7 cellular contexts compared by ENCODE assay signal in genomic region chr4:37825943-37826281, GRCh38. TPM values are rescaled to one million over a fixed set of nuclear protein-coding genes. Genes with fewer than 3 reads are reported as not detected.
DNase-seq lines count a peak whose midpoint lies in the region; ATAC-seq and TF ChIP-seq lines count a peak whose summit lies in the region.

No MANE protein-coding gene starts in this region.

- no peaks in the 10 kb centered on the region for H3K27me3 ChIP-seq in testis

- TF ChIP-seq CTCF in brain (conservative IDR thresholded peaks at IDR 0.05) (no peak), testis (IDR thresholded peaks at IDR 0.05) (no peak)

- WGBS in testis, 2 donors: 0 to 1% methylated on average over 14 of the region's 14 CpGs

- H3K36me3 Mint-ChIP-seq in brain: peaks cover 15% of the 10 kb centered on the region

- peak overlapping the region; percentile 78 to 88 for H3K27ac ChIP-seq in testis

- DNase-seq in NOMO-1 treated with dmso at 0.1 percent for 144 hours (lab: John Stamatoyannopoulos, UW; ENCODE audit: unreplicated experiment) (peak; percentile 73), left lobe of liver (ENCODE audit: low spot score) (no peak), testis (peak; percentile 24), amniotic stem cell (lab: John Stamatoyannopoulos, UW) (no peak)

- H3K4me3 Mint-ChIP-seq in brain: peak overlapping the region; percentile 88 to 96 (median 93)

- peaks cover 20% of the 10 kb centered on the region for H3K4me1 ChIP-seq in testis

- no peaks in the 10 kb centered on the region for H3K9me3 Mint-ChIP-seq in brain

- peaks cover 7% of the 10 kb centered on the region for H3K27me3 Mint-ChIP-seq in brain

- H3K4me1 Mint-ChIP-seq in brain: peaks cover 35% of the 10 kb centered on the region

- intact Hi-C loops in testis (cut with DNase I; ENCODE audit: low total_unique reads): no loop called here

- H3K27ac Mint-ChIP-seq in brain: peak overlapping the region; percentile 48 to 92 (median 84)

- TF ChIP-seq POLR2A in testis (IDR thresholded peaks at IDR 0.05): no peak

- peak overlapping the region; percentile 86 to 91 for H3K4me3 ChIP-seq in testis

- H3K36me3 ChIP-seq in testis (ENCODE audit: low read depth, missing control alignments): no peaks in the 10 kb centered on the region

- no peaks in the 10 kb centered on the region for H3K9me3 ChIP-seq in testis

- ATAC-seq in GM18502 (IDR thresholded peaks at IDR 0.05; ENCODE audit: poor library complexity, unreplicated experiment): peak; percentile 21
- ATAC-seq in HG02610 (IDR thresholded peaks at IDR 0.05; ENCODE audit: unreplicated experiment): peak; percentile 7
- ATAC-seq in left lobe of liver: peak; percentile 11

RNA-seq across cellular contexts. Expression of gene PGM2, which starts 0.6 kb away (rescaled TPM):
- polyA plus RNA-seq in brain (ENCODE audit: insufficient read depth, low read depth, low replicate concordance) (8.8 TPM), testis (ENCODE audit: insufficient read depth, low read depth, low replicate concordance) (12.9 TPM)
- total RNA-seq in left lobe of liver (6.2 TPM), testis (10 to 100 TPM; 27.0 to 29.1 TPM)

Comparison
In these comparisons a context has a peak if more than half of its experiments do, and no peak if none do; other contexts are left out.
1. DNase-seq: peak in NOMO-1 treated with dmso at 0.1 percent for 144 hours (single experiment) and testis (single experiment); none in left lobe of liver (single experiment) and amniotic stem cell (single experiment).
2. Peak in every context shown above with its lines, with median percentiles within 50 percentile points of each other: ATAC-seq.